ENCODE assay signal across 1 cellular context in the genomic region with DNA sequence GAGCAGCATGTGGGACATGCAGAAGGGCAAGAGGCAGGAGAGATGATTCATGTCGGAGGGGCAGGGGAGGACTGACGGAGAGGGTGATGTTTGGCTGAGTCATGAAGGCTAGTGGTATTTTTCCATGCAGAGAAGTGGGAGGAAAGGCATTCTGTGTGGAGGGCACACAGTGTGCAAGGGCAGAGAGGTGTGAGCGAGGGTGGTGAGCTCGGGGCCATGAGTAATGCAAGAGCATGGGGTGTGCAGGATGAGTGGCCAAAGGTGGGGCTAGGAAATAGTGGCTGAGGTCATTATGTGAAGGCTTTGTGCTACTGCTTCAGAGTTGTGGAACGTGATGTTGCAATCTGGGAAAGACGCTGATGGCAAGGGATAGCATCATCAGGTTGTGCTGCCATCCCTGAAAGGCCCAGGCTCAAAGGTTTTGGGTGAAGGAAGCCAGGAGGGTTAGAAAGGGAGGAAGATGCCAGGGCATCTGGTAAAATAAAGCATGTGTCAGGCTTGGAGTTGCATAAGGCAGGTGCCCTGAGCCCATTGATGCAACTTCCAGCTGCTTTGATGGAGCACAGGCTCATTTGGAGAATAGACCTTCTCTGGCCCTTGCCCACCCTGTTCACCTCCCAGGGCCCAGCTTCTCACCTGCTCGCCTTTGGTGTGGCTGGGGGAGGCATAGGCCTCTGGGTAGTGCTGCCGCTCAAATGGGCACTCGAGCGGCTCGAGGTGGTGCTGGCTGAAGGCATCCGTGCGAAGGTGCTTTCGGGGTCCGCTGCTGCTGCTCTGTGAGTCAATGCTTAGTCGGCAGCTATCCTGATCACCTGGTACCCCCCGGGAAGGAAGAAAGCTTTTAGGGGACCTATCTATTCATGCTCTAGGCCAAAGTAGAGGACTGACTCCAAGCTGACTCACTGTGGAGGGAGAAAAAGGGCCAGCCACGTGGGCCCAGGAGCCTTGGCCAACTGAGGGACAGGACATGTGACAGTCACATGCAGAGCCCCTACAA.
TF ChIP-seq lines count a peak whose summit lies in the region.

No MANE protein-coding gene starts in this region.

TF ChIP-seq in HepG2, 621 proteins besides CTCF, POLR2A, EP300 and RAD21 (continued from another document and continues in another):
- TF ChIP-seq, protein P1, sequence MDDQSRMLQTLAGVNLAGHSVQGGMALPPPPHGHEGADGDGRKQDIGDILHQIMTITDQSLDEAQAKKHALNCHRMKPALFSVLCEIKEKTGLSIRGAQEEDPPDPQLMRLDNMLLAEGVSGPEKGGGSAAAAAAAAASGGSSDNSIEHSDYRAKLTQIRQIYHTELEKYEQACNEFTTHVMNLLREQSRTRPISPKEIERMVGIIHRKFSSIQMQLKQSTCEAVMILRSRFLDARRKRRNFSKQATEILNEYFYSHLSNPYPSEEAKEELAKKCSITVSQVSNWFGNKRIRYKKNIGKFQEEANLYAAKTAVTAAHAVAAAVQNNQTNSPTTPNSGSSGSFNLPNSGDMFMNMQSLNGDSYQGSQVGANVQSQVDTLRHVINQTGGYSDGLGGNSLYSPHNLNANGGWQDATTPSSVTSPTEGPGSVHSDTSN (CRISPR knock-in tag; IDR thresholded peaks at IDR 0.05; ENCODE audit: borderline replicate concordance) = no peak
- TF ChIP-seq, protein P2, sequence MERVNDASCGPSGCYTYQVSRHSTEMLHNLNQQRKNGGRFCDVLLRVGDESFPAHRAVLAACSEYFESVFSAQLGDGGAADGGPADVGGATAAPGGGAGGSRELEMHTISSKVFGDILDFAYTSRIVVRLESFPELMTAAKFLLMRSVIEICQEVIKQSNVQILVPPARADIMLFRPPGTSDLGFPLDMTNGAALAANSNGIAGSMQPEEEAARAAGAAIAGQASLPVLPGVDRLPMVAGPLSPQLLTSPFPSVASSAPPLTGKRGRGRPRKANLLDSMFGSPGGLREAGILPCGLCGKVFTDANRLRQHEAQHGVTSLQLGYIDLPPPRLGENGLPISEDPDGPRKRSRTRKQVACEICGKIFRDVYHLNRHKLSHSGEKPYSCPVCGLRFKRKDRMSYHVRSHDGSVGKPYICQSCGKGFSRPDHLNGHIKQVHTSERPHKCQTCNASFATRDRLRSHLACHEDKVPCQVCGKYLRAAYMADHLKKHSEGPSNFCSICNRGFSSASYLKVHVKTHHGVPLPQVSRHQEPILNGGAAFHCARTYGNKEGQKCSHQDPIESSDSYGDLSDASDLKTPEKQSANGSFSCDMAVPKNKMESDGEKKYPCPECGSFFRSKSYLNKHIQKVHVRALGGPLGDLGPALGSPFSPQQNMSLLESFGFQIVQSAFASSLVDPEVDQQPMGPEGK (CRISPR knock-in tag; IDR thresholded peaks at IDR 0.05) = peak; percentile 38; the same call in 1 of the 2 replicates
- no peak for TF ChIP-seq SIX4 (CRISPR knock-in tag; IDR thresholded peaks at IDR 0.05)
- TF ChIP-seq PHF8 (CRISPR knock-in tag; IDR thresholded peaks at IDR 0.05) = no peak
- TF ChIP-seq ZNF121 (CRISPR knock-in tag; IDR thresholded peaks at IDR 0.05) = no peak
- TF ChIP-seq MEF2D (CRISPR knock-in tag; IDR thresholded peaks at IDR 0.05) = no peak
- TF ChIP-seq SOX13 (IDR thresholded peaks at IDR 0.05) = no peak
- TF ChIP-seq SOX13 (CRISPR knock-in tag; conservative IDR thresholded peaks at IDR 0.05 in 1 of 2, IDR thresholded peaks at IDR 0.05 in 1 of 2) = peak in 1 of 2 experiments; percentile 32; a peak in 1 of 4 replicates
- peak; percentile 46; the same call in 1 of the 2 replicates for TF ChIP-seq ZNF430 (CRISPR knock-in tag; IDR thresholded peaks at IDR 0.05)
- peak; percentile 57; the same call in 1 of the 2 replicates for TF ChIP-seq KLF6 (CRISPR knock-in tag; IDR thresholded peaks at IDR 0.05)
- TF ChIP-seq NFATC3 (CRISPR knock-in tag; IDR thresholded peaks at IDR 0.05) = no peak
- TF ChIP-seq SMARCC2 (IDR thresholded peaks at IDR 0.05) = no peak
- TF ChIP-seq ZNF619 (CRISPR knock-in tag; IDR thresholded peaks at IDR 0.05) = no peak
- TF ChIP-seq ZNF772 (CRISPR knock-in tag; IDR thresholded peaks at IDR 0.05) = no peak
- peak; percentile 53; the same call in 1 of the 2 replicates for TF ChIP-seq ZFP36L1 (CRISPR knock-in tag; IDR thresholded peaks at IDR 0.05)
- TF ChIP-seq, protein P3, sequence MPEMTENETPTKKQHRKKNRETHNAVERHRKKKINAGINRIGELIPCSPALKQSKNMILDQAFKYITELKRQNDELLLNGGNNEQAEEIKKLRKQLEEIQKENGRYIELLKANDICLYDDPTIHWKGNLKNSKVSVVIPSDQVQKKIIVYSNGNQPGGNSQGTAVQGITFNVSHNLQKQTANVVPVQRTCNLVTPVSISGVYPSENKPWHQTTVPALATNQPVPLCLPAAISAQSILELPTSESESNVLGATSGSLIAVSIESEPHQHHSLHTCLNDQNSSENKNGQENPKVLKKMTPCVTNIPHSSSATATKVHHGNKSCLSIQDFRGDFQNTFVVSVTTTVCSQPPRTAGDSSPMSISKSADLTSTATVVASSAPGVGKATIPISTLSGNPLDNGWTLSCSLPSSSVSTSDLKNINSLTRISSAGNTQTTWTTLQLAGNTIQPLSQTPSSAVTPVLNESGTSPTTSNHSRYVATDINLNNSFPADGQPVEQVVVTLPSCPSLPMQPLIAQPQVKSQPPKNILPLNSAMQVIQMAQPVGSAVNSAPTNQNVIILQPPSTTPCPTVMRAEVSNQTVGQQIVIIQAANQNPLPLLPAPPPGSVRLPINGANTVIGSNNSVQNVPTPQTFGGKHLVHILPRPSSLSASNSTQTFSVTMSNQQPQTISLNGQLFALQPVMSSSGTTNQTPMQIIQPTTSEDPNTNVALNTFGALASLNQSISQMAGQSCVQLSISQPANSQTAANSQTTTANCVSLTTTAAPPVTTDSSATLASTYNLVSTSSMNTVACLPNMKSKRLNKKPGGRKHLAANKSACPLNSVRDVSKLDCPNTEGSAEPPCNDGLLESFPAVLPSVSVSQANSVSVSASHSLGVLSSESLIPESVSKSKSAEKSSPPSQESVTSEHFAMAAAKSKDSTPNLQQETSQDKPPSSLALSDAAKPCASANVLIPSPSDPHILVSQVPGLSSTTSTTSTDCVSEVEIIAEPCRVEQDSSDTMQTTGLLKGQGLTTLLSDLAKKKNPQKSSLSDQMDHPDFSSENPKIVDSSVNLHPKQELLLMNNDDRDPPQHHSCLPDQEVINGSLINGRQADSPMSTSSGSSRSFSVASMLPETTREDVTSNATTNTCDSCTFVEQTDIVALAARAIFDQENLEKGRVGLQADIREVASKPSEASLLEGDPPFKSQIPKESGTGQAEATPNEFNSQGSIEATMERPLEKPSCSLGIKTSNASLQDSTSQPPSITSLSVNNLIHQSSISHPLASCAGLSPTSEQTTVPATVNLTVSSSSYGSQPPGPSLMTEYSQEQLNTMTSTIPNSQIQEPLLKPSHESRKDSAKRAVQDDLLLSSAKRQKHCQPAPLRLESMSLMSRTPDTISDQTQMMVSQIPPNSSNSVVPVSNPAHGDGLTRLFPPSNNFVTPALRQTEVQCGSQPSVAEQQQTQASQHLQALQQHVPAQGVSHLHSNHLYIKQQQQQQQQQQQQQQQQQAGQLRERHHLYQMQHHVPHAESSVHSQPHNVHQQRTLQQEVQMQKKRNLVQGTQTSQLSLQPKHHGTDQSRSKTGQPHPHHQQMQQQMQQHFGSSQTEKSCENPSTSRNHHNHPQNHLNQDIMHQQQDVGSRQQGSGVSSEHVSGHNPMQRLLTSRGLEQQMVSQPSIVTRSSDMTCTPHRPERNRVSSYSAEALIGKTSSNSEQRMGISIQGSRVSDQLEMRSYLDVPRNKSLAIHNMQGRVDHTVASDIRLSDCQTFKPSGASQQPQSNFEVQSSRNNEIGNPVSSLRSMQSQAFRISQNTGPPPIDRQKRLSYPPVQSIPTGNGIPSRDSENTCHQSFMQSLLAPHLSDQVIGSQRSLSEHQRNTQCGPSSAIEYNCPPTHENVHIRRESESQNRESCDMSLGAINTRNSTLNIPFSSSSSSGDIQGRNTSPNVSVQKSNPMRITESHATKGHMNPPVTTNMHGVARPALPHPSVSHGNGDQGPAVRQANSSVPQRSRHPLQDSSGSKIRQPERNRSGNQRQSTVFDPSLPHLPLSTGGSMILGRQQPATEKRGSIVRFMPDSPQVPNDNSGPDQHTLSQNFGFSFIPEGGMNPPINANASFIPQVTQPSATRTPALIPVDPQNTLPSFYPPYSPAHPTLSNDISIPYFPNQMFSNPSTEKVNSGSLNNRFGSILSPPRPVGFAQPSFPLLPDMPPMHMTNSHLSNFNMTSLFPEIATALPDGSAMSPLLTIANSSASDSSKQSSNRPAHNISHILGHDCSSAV (CRISPR knock-in tag; IDR thresholded peaks at IDR 0.05; ENCODE audit: borderline replicate concordance) = no peak
- TF ChIP-seq, protein P4, sequence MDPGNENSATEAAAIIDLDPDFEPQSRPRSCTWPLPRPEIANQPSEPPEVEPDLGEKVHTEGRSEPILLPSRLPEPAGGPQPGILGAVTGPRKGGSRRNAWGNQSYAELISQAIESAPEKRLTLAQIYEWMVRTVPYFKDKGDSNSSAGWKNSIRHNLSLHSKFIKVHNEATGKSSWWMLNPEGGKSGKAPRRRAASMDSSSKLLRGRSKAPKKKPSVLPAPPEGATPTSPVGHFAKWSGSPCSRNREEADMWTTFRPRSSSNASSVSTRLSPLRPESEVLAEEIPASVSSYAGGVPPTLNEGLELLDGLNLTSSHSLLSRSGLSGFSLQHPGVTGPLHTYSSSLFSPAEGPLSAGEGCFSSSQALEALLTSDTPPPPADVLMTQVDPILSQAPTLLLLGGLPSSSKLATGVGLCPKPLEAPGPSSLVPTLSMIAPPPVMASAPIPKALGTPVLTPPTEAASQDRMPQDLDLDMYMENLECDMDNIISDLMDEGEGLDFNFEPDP (CRISPR knock-in tag; conservative IDR thresholded peaks at IDR 0.05) = no peak
- TF ChIP-seq FOSL2 (CRISPR knock-in tag; IDR thresholded peaks at IDR 0.05) = peak; percentile 97
- TF ChIP-seq, protein P5, sequence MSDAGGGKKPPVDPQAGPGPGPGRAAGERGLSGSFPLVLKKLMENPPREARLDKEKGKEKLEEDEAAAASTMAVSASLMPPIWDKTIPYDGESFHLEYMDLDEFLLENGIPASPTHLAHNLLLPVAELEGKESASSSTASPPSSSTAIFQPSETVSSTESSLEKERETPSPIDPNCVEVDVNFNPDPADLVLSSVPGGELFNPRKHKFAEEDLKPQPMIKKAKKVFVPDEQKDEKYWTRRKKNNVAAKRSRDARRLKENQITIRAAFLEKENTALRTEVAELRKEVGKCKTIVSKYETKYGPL (CRISPR knock-in tag; IDR thresholded peaks at IDR 0.05) = no peak
- TF ChIP-seq THAP11 (CRISPR knock-in tag; IDR thresholded peaks at IDR 0.05) = peak; percentile 73
- TF ChIP-seq, protein P6, sequence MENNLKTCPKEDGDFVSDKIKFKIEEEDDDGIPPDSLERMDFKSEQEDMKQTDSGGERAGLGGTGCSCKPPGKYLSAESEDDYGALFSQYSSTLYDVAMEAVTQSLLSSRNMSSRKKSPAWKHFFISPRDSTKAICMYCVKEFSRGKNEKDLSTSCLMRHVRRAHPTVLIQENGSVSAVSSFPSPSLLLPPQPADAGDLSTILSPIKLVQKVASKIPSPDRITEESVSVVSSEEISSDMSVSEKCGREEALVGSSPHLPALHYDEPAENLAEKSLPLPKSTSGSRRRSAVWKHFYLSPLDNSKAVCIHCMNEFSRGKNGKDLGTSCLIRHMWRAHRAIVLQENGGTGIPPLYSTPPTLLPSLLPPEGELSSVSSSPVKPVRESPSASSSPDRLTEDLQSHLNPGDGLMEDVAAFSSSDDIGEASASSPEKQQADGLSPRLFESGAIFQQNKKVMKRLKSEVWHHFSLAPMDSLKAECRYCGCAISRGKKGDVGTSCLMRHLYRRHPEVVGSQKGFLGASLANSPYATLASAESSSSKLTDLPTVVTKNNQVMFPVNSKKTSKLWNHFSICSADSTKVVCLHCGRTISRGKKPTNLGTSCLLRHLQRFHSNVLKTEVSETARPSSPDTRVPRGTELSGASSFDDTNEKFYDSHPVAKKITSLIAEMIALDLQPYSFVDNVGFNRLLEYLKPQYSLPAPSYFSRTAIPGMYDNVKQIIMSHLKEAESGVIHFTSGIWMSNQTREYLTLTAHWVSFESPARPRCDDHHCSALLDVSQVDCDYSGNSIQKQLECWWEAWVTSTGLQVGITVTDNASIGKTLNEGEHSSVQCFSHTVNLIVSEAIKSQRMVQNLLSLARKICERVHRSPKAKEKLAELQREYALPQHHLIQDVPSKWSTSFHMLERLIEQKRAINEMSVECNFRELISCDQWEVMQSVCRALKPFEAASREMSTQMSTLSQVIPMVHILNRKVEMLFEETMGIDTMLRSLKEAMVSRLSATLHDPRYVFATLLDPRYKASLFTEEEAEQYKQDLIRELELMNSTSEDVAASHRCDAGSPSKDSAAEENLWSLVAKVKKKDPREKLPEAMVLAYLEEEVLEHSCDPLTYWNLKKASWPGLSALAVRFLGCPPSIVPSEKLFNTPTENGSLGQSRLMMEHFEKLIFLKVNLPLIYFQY (CRISPR knock-in tag; IDR thresholded peaks at IDR 0.05; ENCODE audit: borderline replicate concordance) = no peak
- no peak for TF ChIP-seq ATRX (CRISPR knock-in tag; IDR thresholded peaks at IDR 0.05; ENCODE audit: borderline replicate concordance)
- no peak for TF ChIP-seq ZNF333 (CRISPR knock-in tag; IDR thresholded peaks at IDR 0.05; ENCODE audit: borderline replicate concordance)
- TF ChIP-seq, protein P7, sequence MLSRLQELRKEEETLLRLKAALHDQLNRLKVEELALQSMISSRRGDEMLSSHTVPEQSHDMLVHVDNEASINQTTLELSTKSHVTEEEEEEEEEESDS (CRISPR knock-in tag; IDR thresholded peaks at IDR 0.05; ENCODE audit: borderline replicate concordance) = no peak
- no peak for TF ChIP-seq IKZF1 (IDR thresholded peaks at IDR 0.05)
- no peak for TF ChIP-seq ZFY (CRISPR knock-in tag; IDR thresholded peaks at IDR 0.05)
- no peak for TF ChIP-seq NFIC (IDR thresholded peaks at IDR 0.05; ENCODE audit: low read length)
- TF ChIP-seq, protein P8, sequence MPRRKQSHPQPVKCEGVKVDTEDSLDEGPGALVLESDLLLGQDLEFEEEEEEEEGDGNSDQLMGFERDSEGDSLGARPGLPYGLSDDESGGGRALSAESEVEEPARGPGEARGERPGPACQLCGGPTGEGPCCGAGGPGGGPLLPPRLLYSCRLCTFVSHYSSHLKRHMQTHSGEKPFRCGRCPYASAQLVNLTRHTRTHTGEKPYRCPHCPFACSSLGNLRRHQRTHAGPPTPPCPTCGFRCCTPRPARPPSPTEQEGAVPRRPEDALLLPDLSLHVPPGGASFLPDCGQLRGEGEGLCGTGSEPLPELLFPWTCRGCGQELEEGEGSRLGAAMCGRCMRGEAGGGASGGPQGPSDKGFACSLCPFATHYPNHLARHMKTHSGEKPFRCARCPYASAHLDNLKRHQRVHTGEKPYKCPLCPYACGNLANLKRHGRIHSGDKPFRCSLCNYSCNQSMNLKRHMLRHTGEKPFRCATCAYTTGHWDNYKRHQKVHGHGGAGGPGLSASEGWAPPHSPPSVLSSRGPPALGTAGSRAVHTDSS (CRISPR knock-in tag; conservative IDR thresholded peaks at IDR 0.05) = no peak
- TF ChIP-seq THYN1 (CRISPR knock-in tag; IDR thresholded peaks at IDR 0.05; ENCODE audit: borderline replicate concordance, low read depth) = no peak
- TF ChIP-seq, protein P9, sequence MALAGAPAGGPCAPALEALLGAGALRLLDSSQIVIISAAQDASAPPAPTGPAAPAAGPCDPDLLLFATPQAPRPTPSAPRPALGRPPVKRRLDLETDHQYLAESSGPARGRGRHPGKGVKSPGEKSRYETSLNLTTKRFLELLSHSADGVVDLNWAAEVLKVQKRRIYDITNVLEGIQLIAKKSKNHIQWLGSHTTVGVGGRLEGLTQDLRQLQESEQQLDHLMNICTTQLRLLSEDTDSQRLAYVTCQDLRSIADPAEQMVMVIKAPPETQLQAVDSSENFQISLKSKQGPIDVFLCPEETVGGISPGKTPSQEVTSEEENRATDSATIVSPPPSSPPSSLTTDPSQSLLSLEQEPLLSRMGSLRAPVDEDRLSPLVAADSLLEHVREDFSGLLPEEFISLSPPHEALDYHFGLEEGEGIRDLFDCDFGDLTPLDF (CRISPR knock-in tag; IDR thresholded peaks at IDR 0.05) = no peak
- 0 out of 2 replicates have a peak, but pooled peaks have one; percentile 25 for TF ChIP-seq ZSCAN25 (CRISPR knock-in tag; IDR thresholded peaks at IDR 0.05)
- TF ChIP-seq ZNF317 (CRISPR knock-in tag; IDR thresholded peaks at IDR 0.05) = peak; percentile 53; the same call in 1 of the 2 replicates
